ENCODE assay signal across 26 cellular contexts in genomic region chr6:38584731-38585130, GRCh38.
"Had no signal": no experiment of that assay in that cellular context is flagged by ENCODE, and none has a peak within 500 bp of the region (broad histone marks: within the 10 kb centered on the region; RNA-seq: fewer than 3 reads in every experiment).

No MANE protein-coding gene starts in this region.

- H3K9me3 ChIP-seq: Peyer's patch, SK-N-SH had no signal

- H3K9me3 Mint-ChIP-seq: IgD-negative memory B cell; T-cell; T-helper 1 cell treated with Interleukin-12 subunit alpha and Interleukin-12 subunit beta and Interleukin-4 antibody, amounts not matched to agents 30 μg/mL and 1 μg/mL, for 36 hours had no signal

- H3K4me3 Mint-ChIP-seq: IgD-negative memory B cell; T-cell; T-helper 1 cell treated with Interleukin-12 subunit alpha and Interleukin-12 subunit beta and Interleukin-4 antibody, amounts not matched to agents 30 μg/mL and 1 μg/mL, for 36 hours had no signal

- H3K4me2 ChIP-seq: KMS-11, SK-N-SH had no signal

- H3K27me3 ChIP-seq: Peyer's patch had no signal

- DNase-seq: Kasumi-1, MM.1S, NCI-H1092 treated with DMSO at 0.1 percent for 48 hours, NCI-H1436, NCI-H187, NCI-H2029, NCI-H2081 treated with DMSO at 0.1 percent for 48 hours, NCI-H2171, NCI-H226, NCI-H446, NCI-H510A, NCI-H524 treated with DMSO at 0.1 percent for 48 hours, NCI-H69, NCI-H774, Peyer's patch, SHP77, SK-N-SH, SW 1271, T-cell had no signal

- H3K27ac ChIP-seq: HL-60, KMS-11, Peyer's patch, RWPE1 had no signal

- ATAC-seq: K562, T-cell had no signal

- H3K9ac ChIP-seq: KMS-11, SK-N-SH had no signal

- FAIRE-seq: HTR-8/SVneo, K562 had no signal

- H3K27ac Mint-ChIP-seq: IgD-negative memory B cell; T-cell; T-helper 1 cell treated with Interleukin-12 subunit alpha and Interleukin-12 subunit beta and Interleukin-4 antibody, amounts not matched to agents 30 μg/mL and 1 μg/mL, for 36 hours had no signal

- H3K27me3 Mint-ChIP-seq: IgD-negative memory B cell, T-cell had no signal

- H3K4me1 ChIP-seq: Peyer's patch had no signal

- H3K4me3 ChIP-seq: K562, Peyer's patch had no signal
